1 cellular context compared by ENCODE assay signal in the genomic region with DNA sequence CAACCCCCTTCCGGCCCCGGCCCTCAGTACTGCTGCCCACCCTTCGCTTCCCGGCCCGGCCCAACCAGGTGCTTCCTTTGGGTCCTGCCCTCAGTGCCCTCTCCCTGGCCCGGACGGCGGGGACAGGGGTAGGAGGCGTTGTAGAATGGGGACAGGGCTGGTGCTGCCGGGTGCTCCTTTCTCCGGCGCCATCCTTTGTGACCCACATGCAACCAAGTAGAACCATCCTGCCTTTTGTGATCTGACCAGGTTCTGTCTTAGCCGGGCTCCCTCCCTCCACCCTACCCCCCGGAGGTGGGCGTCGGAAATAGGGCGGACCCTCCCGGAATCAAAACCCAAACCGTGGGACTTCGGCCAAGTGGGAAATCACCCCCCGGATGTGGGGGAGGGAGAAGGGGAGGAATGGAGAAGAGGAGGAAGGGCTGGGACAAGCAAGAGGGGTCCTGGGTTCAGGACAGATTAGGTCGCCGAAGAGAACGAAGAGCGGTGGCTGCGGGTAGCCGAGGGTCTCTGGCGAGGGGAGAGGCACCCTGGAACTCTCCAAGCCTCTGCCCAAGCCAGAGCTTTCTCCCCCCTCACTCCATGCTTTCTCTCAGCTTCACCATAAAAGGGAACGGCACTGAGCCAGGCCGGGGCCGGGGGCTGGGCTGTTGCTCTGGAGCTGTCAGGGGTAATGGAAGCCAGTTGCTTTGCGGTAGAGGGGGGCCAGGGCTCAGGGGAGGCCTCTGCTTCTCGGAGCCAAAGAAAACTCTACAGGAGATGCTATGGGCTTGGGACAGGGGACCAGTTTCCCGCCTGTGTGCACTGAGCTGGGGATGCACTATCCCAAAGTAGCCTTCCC.
TF ChIP-seq lines count a peak whose summit lies in the region.

No MANE protein-coding gene starts in this region.

TF ChIP-seq in endothelial cell of umbilical vein, 7 proteins besides CTCF, POLR2A, EP300 and RAD21:
- no peak for TF ChIP-seq POLR2AphosphoS5 (IDR thresholded peaks at IDR 0.05; ENCODE audit: insufficient read depth, low read depth, low read length)
- no peak for TF ChIP-seq EZH2 (IDR thresholded peaks at IDR 0.05; ENCODE audit: borderline replicate concordance, low read depth, low read length, severe bottlenecking)
- TF ChIP-seq GATA2 (IDR thresholded peaks at IDR 0.05; ENCODE audit: insufficient read depth, insufficient read length, low read depth, low read length): no peak
- no peak for TF ChIP-seq MYC (IDR thresholded peaks at IDR 0.05; ENCODE audit: low read depth, low read length)
- TF ChIP-seq, protein P1, sequence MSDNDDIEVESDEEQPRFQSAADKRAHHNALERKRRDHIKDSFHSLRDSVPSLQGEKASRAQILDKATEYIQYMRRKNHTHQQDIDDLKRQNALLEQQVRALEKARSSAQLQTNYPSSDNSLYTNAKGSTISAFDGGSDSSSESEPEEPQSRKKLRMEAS (IDR thresholded peaks at IDR 0.05; ENCODE audit: insufficient read depth, insufficient read length): no peak
- no peak for TF ChIP-seq FOS (IDR thresholded peaks at IDR 0.05; ENCODE audit: borderline replicate concordance, insufficient read depth, low read length)
- no peak for TF ChIP-seq JUN (IDR thresholded peaks at IDR 0.05; ENCODE audit: borderline replicate concordance, insufficient read depth, insufficient read length, low read depth)
